ENCODE assay signal across 15 cellular contexts in genomic region chr4:71195932-71196331, GRCh38.
DNase-seq lines count a peak whose midpoint lies in the region; ATAC-seq, FAIRE-seq and TF ChIP-seq lines count a peak whose summit lies in the region.
"Had no signal": no experiment of that assay in that cellular context is flagged by ENCODE, and none has a peak within 500 bp of the region (broad histone marks: within the 10 kb centered on the region; RNA-seq: fewer than 3 reads in every experiment).

No MANE protein-coding gene starts in this region.

- ATAC-seq in K562 = no peak
- ATAC-seq in HG02763 (IDR thresholded peaks at IDR 0.05; ENCODE audit: unreplicated experiment) = no peak

- TF ChIP-seq CTCF in K562 (IDR thresholded peaks at IDR 0.05 in 2 of 3, conservative IDR thresholded peaks at IDR 0.05 in 1 of 3; ENCODE audit: insufficient read depth in 2 of 3, low read depth in 1 of 3, low read length in 3 of 3) (no peak), sigmoid colon (IDR thresholded peaks at IDR 0.05) (no peak)

- H3K9ac ChIP-seq in K562 (ENCODE audit: insufficient read depth in 1 of 2, low read depth in 2 of 2, low read length in 2 of 2) = no peak overlapping the region

- H3K4me2 ChIP-seq in K562 (ENCODE audit: insufficient read depth, low read length) = no peak overlapping the region

- POLR2A ChIA-PET in K562 (lab: Yijun Ruan, JAX) = interaction anchor here (0.6 kb wide), 1 partner anchor 219 kb away, joined by 3 read pairs; no protein-coding TSS in a partner anchor

- no peaks in the 10 kb centered on the region for H3K9me1 ChIP-seq in K562 (ENCODE audit: control insufficient read depth, insufficient read depth, low read length)

- intact Hi-C loops in K562 (cut with micrococcal nuclease) (no loop called here), sigmoid colon (cut with DNase I) (no loop called here)

- in situ Hi-C loops in K562 (cut with MboI) = no loop called here

- H3K36me3 ChIP-seq in K562 (ENCODE audit: control insufficient read depth, insufficient read depth, low read length) (no peaks in the 10 kb centered on the region), sigmoid colon (no peaks in the 10 kb centered on the region)
- H3K36me3 ChIP-seq: esophagus squamous epithelium had no signal

- no peak overlapping the region for H3K4me3 ChIP-seq in K562
- H3K4me3 ChIP-seq in sigmoid colon = no peak overlapping the region
- H3K4me3 ChIP-seq: esophagus squamous epithelium had no signal

- H4K20me1 ChIP-seq in K562 (replicated peaks; ENCODE audit: control insufficient read depth, insufficient read depth, low read length) = no peaks in the 10 kb centered on the region

- 4% methylated on average over 4 of the region's 4 CpGs for WGBS in K562 (ENCODE audit: insufficient coverage, low coverage, missing lambda C conversion rate)
- WGBS in sigmoid colon, 2 donors = 83 to 95% methylated on average over 4 of the region's 4 CpGs

- no peak for FAIRE-seq in K562 (lab: Jason Lieb, UNC)
- FAIRE-seq: G401.6 had no signal

- CTCF ChIA-PET in K562 (lab: Yijun Ruan, JAX; ENCODE audit: low intra/inter-chr PET ratio) = no interaction called here

- H3K9me3 ChIP-seq in K562 (replicated peaks; ENCODE audit: control insufficient read depth, insufficient read depth, low read depth, low read length) (no peaks in the 10 kb centered on the region), sigmoid colon (no peaks in the 10 kb centered on the region)
- H3K9me3 ChIP-seq: esophagus squamous epithelium had no signal

- H3K4me1 ChIP-seq in K562 (replicated peaks in 1 of 2; ENCODE audit: control insufficient read depth in 2 of 2, insufficient read depth in 2 of 2, low read length in 2 of 2) (peaks cover 4 to 7% of the 10 kb centered on the region in 2 experiments; a peak in 3 of 5 replicates), sigmoid colon (no peaks in the 10 kb centered on the region)
- H3K4me1 ChIP-seq: esophagus squamous epithelium had no signal

- H3K79me2 ChIP-seq in K562 (ENCODE audit: control insufficient read depth, insufficient read depth, low read length) = no peaks in the 10 kb centered on the region

- TF ChIP-seq EP300 in K562 (IDR thresholded peaks at IDR 0.05; ENCODE audit: low read length) (no peak), sigmoid colon (IDR thresholded peaks at IDR 0.05) (no peak)

- H3K27me3 ChIP-seq in K562 (ENCODE audit: control insufficient read depth in 2 of 2, insufficient read depth in 2 of 2, low read length in 2 of 2) = no peaks in the 10 kb centered on the region
- no peaks in the 10 kb centered on the region for H3K27me3 ChIP-seq in sigmoid colon
- H3K27me3 ChIP-seq: esophagus squamous epithelium had no signal

- peak overlapping the region; percentile 33; the same call in 1 of the 2 replicates for H2AFZ ChIP-seq in K562 (ENCODE audit: low read depth, low read length)

- no peak for TF ChIP-seq RAD21 in K562 (CRISPR knock-in tag; conservative IDR thresholded peaks at IDR 0.05 in 1 of 2, IDR thresholded peaks at IDR 0.05 in 1 of 2)

- no TSS peak for BruUV-seq in K562 (replicated peaks; lab: Mats Ljungman, UMichigan)

- peak; percentile 85 for DNase-seq in GM03348 (ENCODE audit: low spot score)
- DNase-seq in K562 (ENCODE audit: extremely low read depth in 1 of 4, low spot score in 3 of 4) = no peak
- DNase-seq in islet precursor cell = peak; percentile 90
- peak; percentile 56 for DNase-seq in sigmoid colon
- no peak for DNase-seq in NCI-H524 treated with DMSO at 0.1 percent for 48 hours (lab: John Stamatoyannopoulos, UW)
- DNase-seq in NOMO-1 treated with DMSO at 0.1 percent for 48 hours (lab: John Stamatoyannopoulos, UW; ENCODE audit: unreplicated experiment) = no peak
- no peak for DNase-seq in UCSD-AML1 (lab: John Stamatoyannopoulos, UW; ENCODE audit: unreplicated experiment)
- DNase-seq: amygdala; CD4-positive, CD25-positive, alpha-beta regulatory T cell; esophagus squamous epithelium; NCI-H187; stimulated activated CD4-positive, alpha-beta T cell treated with anti-CD3 and anti-CD28 coated beads, Interleukin-2, amount 100 ng/mL, for 24 hours; T-helper 2 cell had no signal

- TF ChIP-seq POLR2A in K562 (conservative IDR thresholded peaks at IDR 0.05) = no peak
- no peak for TF ChIP-seq POLR2A in sigmoid colon (IDR thresholded peaks at IDR 0.05)

- H3K27ac ChIP-seq in K562 (ENCODE audit: extremely low read depth, low read depth, low read length) = no peak overlapping the region
- H3K27ac ChIP-seq in sigmoid colon = peak overlapping the region in 1 of 4 donors; percentile 3
- H3K27ac ChIP-seq: esophagus squamous epithelium had no signal

TF ChIP-seq in K562, 482 proteins besides CTCF, POLR2A, EP300 and RAD21:
- no peak for TF ChIP-seq MYNN (IDR thresholded peaks at IDR 0.05)
- TF ChIP-seq MYNN (CRISPR knock-in tag; IDR thresholded peaks at IDR 0.05) = no peak
- no peak for TF ChIP-seq HINFP (tag; conservative IDR thresholded peaks at IDR 0.05; ENCODE audit: low read depth)
- TF ChIP-seq ZBTB49 (CRISPR knock-in tag; IDR thresholded peaks at IDR 0.05; ENCODE audit: borderline replicate concordance) = no peak
- TF ChIP-seq ZBED1 (IDR thresholded peaks at IDR 0.05) = no peak
- no peak for TF ChIP-seq POLR3G (IDR thresholded peaks at IDR 0.05; ENCODE audit: extremely low read depth, insufficient read length, insufficient replicate concordance)

Comparison
In these comparisons a context has a peak if more than half of its experiments do, and no peak if none do; other contexts are left out.
1. DNase-seq: peak in GM03348 (single experiment), islet precursor cell (single experiment) and sigmoid colon (single experiment); none in K562 (0 of 4), NCI-H524 treated with DMSO at 0.1 percent for 48 hours (single experiment), NOMO-1 treated with DMSO at 0.1 percent for 48 hours (single experiment) and UCSD-AML1 (single experiment).